In the genomic region with DNA sequence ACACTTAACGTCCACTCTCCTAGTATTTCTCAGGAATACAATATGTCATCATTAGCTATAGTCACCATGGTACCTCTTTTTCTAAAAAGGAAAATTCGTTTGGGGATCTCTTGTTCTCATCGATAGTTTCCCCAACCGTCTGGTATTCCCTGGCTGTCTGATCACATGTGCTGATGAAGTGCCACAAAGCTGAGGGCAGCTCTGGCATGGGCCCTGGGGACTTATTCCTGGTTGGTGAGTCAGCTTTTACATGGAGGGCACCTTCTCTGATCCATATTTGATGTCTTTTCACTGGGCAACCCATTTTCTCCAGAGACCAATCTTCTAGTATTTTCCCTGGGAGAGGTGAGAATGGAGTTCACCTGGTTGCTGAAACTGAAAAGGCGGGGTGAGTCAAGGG, we compare ENCODE assay signal across 8 cellular contexts. TPM values are rescaled to one million over a fixed set of nuclear protein-coding genes. Genes with fewer than 3 reads are reported as not detected.
"Had no signal": no experiment of that assay in that cellular context is flagged by ENCODE, and none has a peak within 500 bp of the region (broad histone marks: within the 10 kb centered on the region; RNA-seq: fewer than 3 reads in every experiment).

No MANE protein-coding gene starts in this region.

- H3K9ac ChIP-seq: KMS-11 had no signal

- H3K4me3 ChIP-seq: K562 had no signal

- H3K4me2 ChIP-seq: KMS-11 had no signal

- H3K27ac ChIP-seq: HL-60, KMS-11 had no signal

- FAIRE-seq: HTR-8/SVneo, K562 had no signal

- ATAC-seq: K562 had no signal

- DNase-seq: IMR-90, KBM-7, KG1 had no signal

RNA-seq across cellular contexts. Expression of a gene that starts 56.8 kb away (rescaled TPM):
- total RNA-seq: HT1080 had no signal
